ENCODE assay signal across 1 cellular context in genomic region chr1:167629681-167630567, GRCh38.
A peak's percentile ranks its signal among the peaks of the same experiment; 100 is the strongest.
TF ChIP-seq lines count a peak whose summit lies in the region.

TSS of gene RCSD1 (plus strand) at chr1:167630232. CDS start at chr1:167630424, 192 bp downstream.

TF ChIP-seq in K562, 482 proteins besides CTCF, POLR2A, EP300 and RAD21 (continued from another document and continues in another):
- TF ChIP-seq, protein P1, sequence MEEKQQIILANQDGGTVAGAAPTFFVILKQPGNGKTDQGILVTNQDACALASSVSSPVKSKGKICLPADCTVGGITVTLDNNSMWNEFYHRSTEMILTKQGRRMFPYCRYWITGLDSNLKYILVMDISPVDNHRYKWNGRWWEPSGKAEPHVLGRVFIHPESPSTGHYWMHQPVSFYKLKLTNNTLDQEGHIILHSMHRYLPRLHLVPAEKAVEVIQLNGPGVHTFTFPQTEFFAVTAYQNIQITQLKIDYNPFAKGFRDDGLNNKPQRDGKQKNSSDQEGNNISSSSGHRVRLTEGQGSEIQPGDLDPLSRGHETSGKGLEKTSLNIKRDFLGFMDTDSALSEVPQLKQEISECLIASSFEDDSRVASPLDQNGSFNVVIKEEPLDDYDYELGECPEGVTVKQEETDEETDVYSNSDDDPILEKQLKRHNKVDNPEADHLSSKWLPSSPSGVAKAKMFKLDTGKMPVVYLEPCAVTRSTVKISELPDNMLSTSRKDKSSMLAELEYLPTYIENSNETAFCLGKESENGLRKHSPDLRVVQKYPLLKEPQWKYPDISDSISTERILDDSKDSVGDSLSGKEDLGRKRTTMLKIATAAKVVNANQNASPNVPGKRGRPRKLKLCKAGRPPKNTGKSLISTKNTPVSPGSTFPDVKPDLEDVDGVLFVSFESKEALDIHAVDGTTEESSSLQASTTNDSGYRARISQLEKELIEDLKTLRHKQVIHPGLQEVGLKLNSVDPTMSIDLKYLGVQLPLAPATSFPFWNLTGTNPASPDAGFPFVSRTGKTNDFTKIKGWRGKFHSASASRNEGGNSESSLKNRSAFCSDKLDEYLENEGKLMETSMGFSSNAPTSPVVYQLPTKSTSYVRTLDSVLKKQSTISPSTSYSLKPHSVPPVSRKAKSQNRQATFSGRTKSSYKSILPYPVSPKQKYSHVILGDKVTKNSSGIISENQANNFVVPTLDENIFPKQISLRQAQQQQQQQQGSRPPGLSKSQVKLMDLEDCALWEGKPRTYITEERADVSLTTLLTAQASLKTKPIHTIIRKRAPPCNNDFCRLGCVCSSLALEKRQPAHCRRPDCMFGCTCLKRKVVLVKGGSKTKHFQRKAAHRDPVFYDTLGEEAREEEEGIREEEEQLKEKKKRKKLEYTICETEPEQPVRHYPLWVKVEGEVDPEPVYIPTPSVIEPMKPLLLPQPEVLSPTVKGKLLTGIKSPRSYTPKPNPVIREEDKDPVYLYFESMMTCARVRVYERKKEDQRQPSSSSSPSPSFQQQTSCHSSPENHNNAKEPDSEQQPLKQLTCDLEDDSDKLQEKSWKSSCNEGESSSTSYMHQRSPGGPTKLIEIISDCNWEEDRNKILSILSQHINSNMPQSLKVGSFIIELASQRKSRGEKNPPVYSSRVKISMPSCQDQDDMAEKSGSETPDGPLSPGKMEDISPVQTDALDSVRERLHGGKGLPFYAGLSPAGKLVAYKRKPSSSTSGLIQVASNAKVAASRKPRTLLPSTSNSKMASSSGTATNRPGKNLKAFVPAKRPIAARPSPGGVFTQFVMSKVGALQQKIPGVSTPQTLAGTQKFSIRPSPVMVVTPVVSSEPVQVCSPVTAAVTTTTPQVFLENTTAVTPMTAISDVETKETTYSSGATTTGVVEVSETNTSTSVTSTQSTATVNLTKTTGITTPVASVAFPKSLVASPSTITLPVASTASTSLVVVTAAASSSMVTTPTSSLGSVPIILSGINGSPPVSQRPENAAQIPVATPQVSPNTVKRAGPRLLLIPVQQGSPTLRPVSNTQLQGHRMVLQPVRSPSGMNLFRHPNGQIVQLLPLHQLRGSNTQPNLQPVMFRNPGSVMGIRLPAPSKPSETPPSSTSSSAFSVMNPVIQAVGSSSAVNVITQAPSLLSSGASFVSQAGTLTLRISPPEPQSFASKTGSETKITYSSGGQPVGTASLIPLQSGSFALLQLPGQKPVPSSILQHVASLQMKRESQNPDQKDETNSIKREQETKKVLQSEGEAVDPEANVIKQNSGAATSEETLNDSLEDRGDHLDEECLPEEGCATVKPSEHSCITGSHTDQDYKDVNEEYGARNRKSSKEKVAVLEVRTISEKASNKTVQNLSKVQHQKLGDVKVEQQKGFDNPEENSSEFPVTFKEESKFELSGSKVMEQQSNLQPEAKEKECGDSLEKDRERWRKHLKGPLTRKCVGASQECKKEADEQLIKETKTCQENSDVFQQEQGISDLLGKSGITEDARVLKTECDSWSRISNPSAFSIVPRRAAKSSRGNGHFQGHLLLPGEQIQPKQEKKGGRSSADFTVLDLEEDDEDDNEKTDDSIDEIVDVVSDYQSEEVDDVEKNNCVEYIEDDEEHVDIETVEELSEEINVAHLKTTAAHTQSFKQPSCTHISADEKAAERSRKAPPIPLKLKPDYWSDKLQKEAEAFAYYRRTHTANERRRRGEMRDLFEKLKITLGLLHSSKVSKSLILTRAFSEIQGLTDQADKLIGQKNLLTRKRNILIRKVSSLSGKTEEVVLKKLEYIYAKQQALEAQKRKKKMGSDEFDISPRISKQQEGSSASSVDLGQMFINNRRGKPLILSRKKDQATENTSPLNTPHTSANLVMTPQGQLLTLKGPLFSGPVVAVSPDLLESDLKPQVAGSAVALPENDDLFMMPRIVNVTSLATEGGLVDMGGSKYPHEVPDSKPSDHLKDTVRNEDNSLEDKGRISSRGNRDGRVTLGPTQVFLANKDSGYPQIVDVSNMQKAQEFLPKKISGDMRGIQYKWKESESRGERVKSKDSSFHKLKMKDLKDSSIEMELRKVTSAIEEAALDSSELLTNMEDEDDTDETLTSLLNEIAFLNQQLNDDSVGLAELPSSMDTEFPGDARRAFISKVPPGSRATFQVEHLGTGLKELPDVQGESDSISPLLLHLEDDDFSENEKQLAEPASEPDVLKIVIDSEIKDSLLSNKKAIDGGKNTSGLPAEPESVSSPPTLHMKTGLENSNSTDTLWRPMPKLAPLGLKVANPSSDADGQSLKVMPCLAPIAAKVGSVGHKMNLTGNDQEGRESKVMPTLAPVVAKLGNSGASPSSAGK (IDR thresholded peaks at IDR 0.05): peak; percentile 88
- TF ChIP-seq TBP (optimal IDR thresholded peaks at IDR 0.05; ENCODE audit: low read depth, low read length) (peak; percentile 63), TFE3 (CRISPR knock-in tag; IDR thresholded peaks at IDR 0.05) (no peak), CHCHD3 (CRISPR knock-in tag; IDR thresholded peaks at IDR 0.05) (no peak), FOXK2 (conservative IDR thresholded peaks at IDR 0.05 in 1 of 2, IDR thresholded peaks at IDR 0.05 in 1 of 2; ENCODE audit: low read depth in 2 of 2) (no peak), ZNF592 (IDR thresholded peaks at IDR 0.05) (peak; percentile 89), FOXM1 (IDR thresholded peaks at IDR 0.05; ENCODE audit: low read depth) (peak; percentile 44; the same call in 1 of the 2 replicates), FOXM1 (CRISPR knock-in tag; IDR thresholded peaks at IDR 0.05; ENCODE audit: low read depth) (no peak), SMARCA5 (IDR thresholded peaks at IDR 0.05) (no peak), NONO (IDR thresholded peaks at IDR 0.05; ENCODE audit: low read depth in 2 of 2, low read length in 1 of 2) (peak; percentile 30 to 66; a peak in 3 of 4 replicates), SMARCE1 (IDR thresholded peaks at IDR 0.05) (0 out of 2 replicates have a peak, but pooled peaks have one; percentile 56), ZNF175 (CRISPR knock-in tag; IDR thresholded peaks at IDR 0.05; ENCODE audit: low read depth) (0 out of 2 replicates have a peak, but pooled peaks have one; percentile 34), PTTG1 (tag; IDR thresholded peaks at IDR 0.05; ENCODE audit: low read depth) (no peak), VEZF1 (CRISPR knock-in tag; IDR thresholded peaks at IDR 0.05) (peak; percentile 96), ZNF354B (CRISPR knock-in tag; IDR thresholded peaks at IDR 0.05) (no peak), SIN3B (IDR thresholded peaks at IDR 0.05; ENCODE audit: low read depth) (peak; percentile 60; the same call in 1 of the 2 replicates), BCL6 (CRISPR knock-in tag; IDR thresholded peaks at IDR 0.05) (no peak), ZC3H8 (IDR thresholded peaks at IDR 0.05) (0 out of 2 replicates have a peak, but pooled peaks have one; percentile 49), ZNF668 (CRISPR knock-in tag; IDR thresholded peaks at IDR 0.05) (0 out of 2 replicates have a peak, but pooled peaks have one; percentile 15), CREB3L1 (IDR thresholded peaks at IDR 0.05; ENCODE audit: borderline replicate concordance, low read depth) (no peak), ZNF133 (CRISPR knock-in tag; IDR thresholded peaks at IDR 0.05) (no peak), WHSC1 (IDR thresholded peaks at IDR 0.05; ENCODE audit: low read length) (no peak), MCM7 (IDR thresholded peaks at IDR 0.05) (0 out of 4 replicates have a peak, but pooled peaks of 1 of the 2 experiments have one; percentile 49), CREM (IDR thresholded peaks at IDR 0.05; ENCODE audit: low read depth) (no peak; the same call in 1 of the 2 replicates)
- TF ChIP-seq, protein P2, sequence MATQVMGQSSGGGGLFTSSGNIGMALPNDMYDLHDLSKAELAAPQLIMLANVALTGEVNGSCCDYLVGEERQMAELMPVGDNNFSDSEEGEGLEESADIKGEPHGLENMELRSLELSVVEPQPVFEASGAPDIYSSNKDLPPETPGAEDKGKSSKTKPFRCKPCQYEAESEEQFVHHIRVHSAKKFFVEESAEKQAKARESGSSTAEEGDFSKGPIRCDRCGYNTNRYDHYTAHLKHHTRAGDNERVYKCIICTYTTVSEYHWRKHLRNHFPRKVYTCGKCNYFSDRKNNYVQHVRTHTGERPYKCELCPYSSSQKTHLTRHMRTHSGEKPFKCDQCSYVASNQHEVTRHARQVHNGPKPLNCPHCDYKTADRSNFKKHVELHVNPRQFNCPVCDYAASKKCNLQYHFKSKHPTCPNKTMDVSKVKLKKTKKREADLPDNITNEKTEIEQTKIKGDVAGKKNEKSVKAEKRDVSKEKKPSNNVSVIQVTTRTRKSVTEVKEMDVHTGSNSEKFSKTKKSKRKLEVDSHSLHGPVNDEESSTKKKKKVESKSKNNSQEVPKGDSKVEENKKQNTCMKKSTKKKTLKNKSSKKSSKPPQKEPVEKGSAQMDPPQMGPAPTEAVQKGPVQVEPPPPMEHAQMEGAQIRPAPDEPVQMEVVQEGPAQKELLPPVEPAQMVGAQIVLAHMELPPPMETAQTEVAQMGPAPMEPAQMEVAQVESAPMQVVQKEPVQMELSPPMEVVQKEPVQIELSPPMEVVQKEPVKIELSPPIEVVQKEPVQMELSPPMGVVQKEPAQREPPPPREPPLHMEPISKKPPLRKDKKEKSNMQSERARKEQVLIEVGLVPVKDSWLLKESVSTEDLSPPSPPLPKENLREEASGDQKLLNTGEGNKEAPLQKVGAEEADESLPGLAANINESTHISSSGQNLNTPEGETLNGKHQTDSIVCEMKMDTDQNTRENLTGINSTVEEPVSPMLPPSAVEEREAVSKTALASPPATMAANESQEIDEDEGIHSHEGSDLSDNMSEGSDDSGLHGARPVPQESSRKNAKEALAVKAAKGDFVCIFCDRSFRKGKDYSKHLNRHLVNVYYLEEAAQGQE (CRISPR knock-in tag; IDR thresholded peaks at IDR 0.05; ENCODE audit: low read depth): peak; percentile 70; the same call in 1 of the 2 replicates
- TF ChIP-seq, protein P3, sequence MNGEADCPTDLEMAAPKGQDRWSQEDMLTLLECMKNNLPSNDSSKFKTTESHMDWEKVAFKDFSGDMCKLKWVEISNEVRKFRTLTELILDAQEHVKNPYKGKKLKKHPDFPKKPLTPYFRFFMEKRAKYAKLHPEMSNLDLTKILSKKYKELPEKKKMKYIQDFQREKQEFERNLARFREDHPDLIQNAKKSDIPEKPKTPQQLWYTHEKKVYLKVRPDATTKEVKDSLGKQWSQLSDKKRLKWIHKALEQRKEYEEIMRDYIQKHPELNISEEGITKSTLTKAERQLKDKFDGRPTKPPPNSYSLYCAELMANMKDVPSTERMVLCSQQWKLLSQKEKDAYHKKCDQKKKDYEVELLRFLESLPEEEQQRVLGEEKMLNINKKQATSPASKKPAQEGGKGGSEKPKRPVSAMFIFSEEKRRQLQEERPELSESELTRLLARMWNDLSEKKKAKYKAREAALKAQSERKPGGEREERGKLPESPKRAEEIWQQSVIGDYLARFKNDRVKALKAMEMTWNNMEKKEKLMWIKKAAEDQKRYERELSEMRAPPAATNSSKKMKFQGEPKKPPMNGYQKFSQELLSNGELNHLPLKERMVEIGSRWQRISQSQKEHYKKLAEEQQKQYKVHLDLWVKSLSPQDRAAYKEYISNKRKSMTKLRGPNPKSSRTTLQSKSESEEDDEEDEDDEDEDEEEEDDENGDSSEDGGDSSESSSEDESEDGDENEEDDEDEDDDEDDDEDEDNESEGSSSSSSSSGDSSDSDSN (IDR thresholded peaks at IDR 0.05; ENCODE audit: borderline replicate concordance in 1 of 2, low read depth in 2 of 2, low read length in 2 of 2): peak in 1 of 2 experiments; percentile 84; a peak in 3 of 4 replicates
